24 cellular contexts compared by ENCODE assay signal in the genomic region with DNA sequence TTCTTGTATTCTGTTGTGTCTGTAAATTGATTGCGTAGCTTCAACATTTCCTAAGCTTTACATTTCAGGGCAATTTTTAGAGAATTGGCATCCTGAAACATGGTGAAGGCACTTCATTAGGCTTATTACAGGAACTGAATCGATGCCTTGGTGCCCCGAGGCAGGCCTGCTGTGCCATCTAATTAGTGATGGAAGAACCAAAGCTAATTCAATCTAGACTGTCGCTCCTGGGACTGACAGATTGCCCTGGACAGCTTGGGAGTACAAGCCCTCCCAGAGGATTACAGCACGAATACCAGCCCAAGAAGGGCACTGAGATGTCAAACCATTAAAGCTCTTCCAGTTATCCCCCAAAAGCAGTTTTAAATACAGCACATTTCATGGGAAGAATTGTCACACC.
"Had no signal": no experiment of that assay in that cellular context is flagged by ENCODE, and none has a peak within 500 bp of the region (broad histone marks: within the 10 kb centered on the region; RNA-seq: fewer than 3 reads in every experiment).

No MANE protein-coding gene starts in this region.

- H3K9me3 Mint-ChIP-seq: activated T-helper 2 cell treated with anti-CD3 and anti-CD28 coated beads, Interferon-gamma antibody, Interleukin-2, Interleukin-4, amounts not matched to agents 10 μg/mL and 5 μg/mL and 100 μg/mL, durations not matched to agents 14 hours and 24 hours and 36 hours; nephron; stimulated activated naive B cell treated with anti-CD40 and anti-IgM and Interleukin-4, amounts not matched to agents 10 μg/mL and 1 μg/mL and 100 μg/mL, for 72 hours had no signal

- H3K27me3 ChIP-seq: colonic mucosa, dorsolateral prefrontal cortex, left lung, neutrophil, stomach, tibial artery, upper lobe of right lung had no signal

- ATAC-seq: activated CD4-positive, alpha-beta T cell treated with anti-CD3 and anti-CD28 coated beads for 36 hours; activated CD8-positive, alpha-beta memory T cell treated with anti-CD3 and anti-CD28 coated beads, Interleukin-2, amount 10 ng/mL, durations not matched to agents 7 days and 5 days; activated CD8-positive, alpha-beta T cell treated with anti-CD3 and anti-CD28 coated beads, Interleukin-2, amount 10 ng/mL, durations not matched to agents 7 days and 5 days; left lung; lower lobe of right lung; mucosa of descending colon; stimulated activated naive B cell treated with anti-CD40 and anti-IgM and Interleukin-4, amounts not matched to agents 10 μg/mL and 1 μg/mL and 100 μg/mL, for 72 hours; upper lobe of right lung had no signal

- H3K36me3 ChIP-seq: colonic mucosa, left lung, lower lobe of right lung, neutrophil, stomach, tibial artery, upper lobe of right lung had no signal

- H3K36me3 Mint-ChIP-seq: activated CD8-positive, alpha-beta memory T cell treated with anti-CD3 and anti-CD28 coated beads, Interleukin-2, amount 10 ng/mL, durations not matched to agents 7 days and 5 days; activated naive CD8-positive, alpha-beta T cell; stimulated activated naive B cell treated with anti-CD40 and anti-IgM and Interleukin-4, amounts not matched to agents 10 μg/mL and 1 μg/mL and 100 μg/mL, for 72 hours had no signal

- H3K9me3 ChIP-seq: colonic mucosa, left lung, lower lobe of right lung, mucosa of descending colon, neutrophil, stomach, tibial artery, upper lobe of right lung had no signal

- H3K4me1 Mint-ChIP-seq: activated CD4-positive, alpha-beta T cell treated with anti-CD3 and anti-CD28 coated beads for 36 hours; activated CD8-positive, alpha-beta memory T cell treated with anti-CD3 and anti-CD28 coated beads, Interleukin-2, amount 10 ng/mL, durations not matched to agents 7 days and 5 days; stimulated activated naive B cell treated with anti-CD40 and anti-IgM and Interleukin-4, amounts not matched to agents 10 μg/mL and 1 μg/mL and 100 μg/mL, for 72 hours had no signal

- H3K4me1 ChIP-seq: colonic mucosa, left lung, lower lobe of right lung, stomach, tibial artery, upper lobe of right lung had no signal

- H3K27ac Mint-ChIP-seq: activated CD4-positive, alpha-beta T cell treated with anti-CD3 and anti-CD28 coated beads for 36 hours; activated CD8-positive, alpha-beta memory T cell treated with anti-CD3 and anti-CD28 coated beads, Interleukin-2, amount 10 ng/mL, durations not matched to agents 7 days and 5 days; activated CD8-positive, alpha-beta T cell treated with anti-CD3 and anti-CD28 coated beads, Interleukin-2, amount 10 ng/mL, durations not matched to agents 7 days and 5 days; activated naive CD8-positive, alpha-beta T cell; activated T-helper 2 cell treated with anti-CD3 and anti-CD28 coated beads, Interferon-gamma antibody, Interleukin-2, Interleukin-4, amounts not matched to agents 10 μg/mL and 5 μg/mL and 100 μg/mL, durations not matched to agents 14 hours and 24 hours and 36 hours; nephron; stimulated activated naive B cell treated with anti-CD40 and anti-IgM and Interleukin-4, amounts not matched to agents 10 μg/mL and 1 μg/mL and 100 μg/mL, for 72 hours had no signal

- DNase-seq: activated CD4-positive, alpha-beta T cell treated with anti-CD3 and anti-CD28 coated beads for 36 hours; activated CD4-positive, CD25-positive, alpha-beta regulatory T cell; activated CD8-positive, alpha-beta memory T cell treated with anti-CD3 and anti-CD28 coated beads, Interleukin-2, amount 10 ng/mL, durations not matched to agents 7 days and 5 days; activated CD8-positive, alpha-beta T cell treated with anti-CD3 and anti-CD28 coated beads, Interleukin-2, amount 10 ng/mL, durations not matched to agents 7 days and 5 days; activated naive CD4-positive, alpha-beta T cell; activated T-cell treated with anti-CD3 and anti-CD28 coated beads, Interleukin-2, amount 50 U/mL, for 48 hours; anterior cingulate cortex; cerebellar nuclear complex; colonic mucosa; dorsolateral prefrontal cortex; effector memory CD4-positive, alpha-beta T cell; left lung; lower lobe of right lung; mucosa of descending colon; stimulated activated CD4-positive, alpha-beta T cell treated with anti-CD3 and anti-CD28 coated beads, Interleukin-1b, Interleukin-23, amount 100 ng/mL, for 48 hours; stimulated activated naive B cell treated with anti-CD40 and anti-IgM and Interleukin-4, amounts not matched to agents 10 μg/mL and 1 μg/mL and 100 μg/mL, for 72 hours; stomach; tibial artery; upper lobe of right lung had no signal

- H3K4me3 ChIP-seq: colonic mucosa, dorsolateral prefrontal cortex, left lung, lower lobe of right lung, mucosa of descending colon, smooth muscle cell, stomach, tibial artery, upper lobe of right lung had no signal

- H3K4me3 Mint-ChIP-seq: activated CD4-positive, alpha-beta T cell treated with anti-CD3 and anti-CD28 coated beads for 36 hours; activated CD8-positive, alpha-beta memory T cell treated with anti-CD3 and anti-CD28 coated beads, Interleukin-2, amount 10 ng/mL, durations not matched to agents 7 days and 5 days; activated CD8-positive, alpha-beta T cell treated with anti-CD3 and anti-CD28 coated beads, Interleukin-2, amount 10 ng/mL, durations not matched to agents 7 days and 5 days; activated naive CD8-positive, alpha-beta T cell; nephron; stimulated activated naive B cell treated with anti-CD40 and anti-IgM and Interleukin-4, amounts not matched to agents 10 μg/mL and 1 μg/mL and 100 μg/mL, for 72 hours had no signal

- H3K27me3 Mint-ChIP-seq: activated CD4-positive, alpha-beta T cell treated with anti-CD3 and anti-CD28 coated beads for 36 hours; activated CD8-positive, alpha-beta memory T cell treated with anti-CD3 and anti-CD28 coated beads, Interleukin-2, amount 10 ng/mL, durations not matched to agents 7 days and 5 days had no signal

- H3K4me2 ChIP-seq: smooth muscle cell had no signal

- H3K27ac ChIP-seq: colonic mucosa, dorsolateral prefrontal cortex, left lung, lower lobe of right lung, neutrophil, stomach, tibial artery, upper lobe of right lung had no signal
